ENCODE assay signal across 9 cellular contexts in the genomic region with DNA sequence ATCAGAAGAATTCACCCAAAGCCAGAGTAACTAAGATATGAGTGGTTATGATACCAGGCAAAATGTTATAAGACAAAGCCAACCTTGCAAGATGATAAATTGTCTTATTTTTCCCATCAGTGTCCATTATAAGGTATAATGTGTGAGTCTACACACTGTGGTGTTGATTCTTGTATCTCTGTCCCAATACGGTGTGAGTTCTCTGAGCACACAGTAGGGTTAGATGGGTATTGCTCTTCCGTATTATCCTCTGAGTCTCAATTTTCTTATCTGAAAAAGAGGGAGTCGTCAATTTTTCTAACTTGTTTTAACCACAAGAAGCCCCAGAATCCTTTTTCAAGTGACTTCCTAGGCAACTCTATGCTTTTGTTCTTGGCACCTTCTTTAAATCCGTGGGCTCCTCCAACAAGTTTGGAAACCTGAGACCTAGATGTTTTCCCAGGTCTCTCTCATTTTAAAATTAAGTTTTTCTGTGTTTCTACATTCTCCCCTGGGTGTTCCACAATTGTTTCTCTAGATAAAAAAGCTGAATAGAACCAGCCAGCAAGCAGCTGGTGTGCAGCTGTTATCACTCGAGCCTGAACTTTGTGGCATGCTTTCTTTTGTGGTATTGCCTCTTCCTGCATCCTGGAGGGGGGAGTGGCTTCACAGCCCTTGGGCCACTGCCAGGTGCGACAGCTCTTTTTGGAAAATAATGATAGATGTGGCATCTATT.
A peak's percentile ranks its signal among the peaks of the same experiment; 100 is the strongest.
DNase-seq lines count a peak whose midpoint lies in the region; ATAC-seq and TF ChIP-seq lines count a peak whose summit lies in the region.
"Had no signal": no experiment of that assay in that cellular context is flagged by ENCODE, and none has a peak within 500 bp of the region (broad histone marks: within the 10 kb centered on the region; RNA-seq: fewer than 3 reads in every experiment).

No MANE protein-coding gene starts in this region.

- no peak for TF ChIP-seq POLR2A in spleen (IDR thresholded peaks at IDR 0.05)

- H3K36me3 Mint-ChIP-seq in activated CD8-positive, alpha-beta T cell treated with anti-CD3 and anti-CD28 coated beads, Interleukin-2, amount 10 ng/mL, durations not matched to agents 7 days and 5 days (ENCODE audit: low read depth), result no peaks in the 10 kb centered on the region

- H3K4me1 Mint-ChIP-seq in activated CD8-positive, alpha-beta T cell treated with anti-CD3 and anti-CD28 coated beads, Interleukin-2, amount 10 ng/mL, durations not matched to agents 7 days and 5 days (ENCODE audit: low read depth), result peaks cover 14% of the 10 kb centered on the region

- ATAC-seq in GM18861 (IDR thresholded peaks at IDR 0.05; ENCODE audit: unreplicated experiment) (peak; percentile 92), HG02642 (IDR thresholded peaks at IDR 0.05; ENCODE audit: poor library complexity, unreplicated experiment) (peak; percentile 93)
- peak; percentile 80 for ATAC-seq in activated CD8-positive, alpha-beta T cell treated with anti-CD3 and anti-CD28 coated beads, Interleukin-2, amount 10 ng/mL, durations not matched to agents 7 days and 5 days

- WGBS in spleen, 5 donors, result 14 to 33% (median 21%) methylated on average over 6 of the region's 6 CpGs

- CTCF ChIA-PET in activated CD8-positive, alpha-beta T cell treated with anti-CD3 and anti-CD28 coated beads, Interleukin-2, amount 10 ng/mL, durations not matched to agents 7 days and 5 days (lab: Charles Lee), result interaction anchor here (0.7 to 2.9 kb wide), 3 partner anchors 28 to 251 kb away, joined by 3 to 21 read pairs (median 6); no protein-coding TSS in a partner anchor

- no peaks in the 10 kb centered on the region for H3K9me3 Mint-ChIP-seq in activated CD8-positive, alpha-beta T cell treated with anti-CD3 and anti-CD28 coated beads, Interleukin-2, amount 10 ng/mL, durations not matched to agents 7 days and 5 days (ENCODE audit: insufficient read depth)

- peak overlapping the region in 2 of 8 donors; percentile 12 to 17 for H3K27ac ChIP-seq in spleen
- H3K27ac ChIP-seq: neutrophil, VCaP had no signal

- H3K27me3 ChIP-seq in spleen (replicated peaks in 1 of 7), result no peaks in the 10 kb centered on the region
- H3K27me3 ChIP-seq: neutrophil had no signal

- POLR2A ChIA-PET in activated CD8-positive, alpha-beta T cell treated with anti-CD3 and anti-CD28 coated beads, Interleukin-2, amount 10 ng/mL, durations not matched to agents 7 days and 5 days (lab: Charles Lee), result no interaction called here

- DNase-seq in NCI-H1105 treated with DMSO at 0.1 percent for 48 hours (lab: John Stamatoyannopoulos, UW) (peak; percentile 89), iPS-NIHi11 (ENCODE audit: low spot score) (peak; percentile 19), spleen (no peak), D341Med (ENCODE audit: low spot score) (no peak)
- DNase-seq in activated CD8-positive, alpha-beta T cell treated with anti-CD3 and anti-CD28 coated beads, Interleukin-2, amount 10 ng/mL, durations not matched to agents 7 days and 5 days, result peak; percentile 33

- H3K9me3 ChIP-seq in spleen, result no peaks in the 10 kb centered on the region
- H3K9me3 ChIP-seq: neutrophil had no signal

- no peaks in the 10 kb centered on the region for H3K36me3 ChIP-seq in spleen

- H3K27me3 Mint-ChIP-seq in activated CD8-positive, alpha-beta T cell treated with anti-CD3 and anti-CD28 coated beads, Interleukin-2, amount 10 ng/mL, durations not matched to agents 7 days and 5 days (ENCODE audit: low read depth), result no peaks in the 10 kb centered on the region

- intact Hi-C loops in spleen (cut with DNase I; ENCODE audit: low total_unique reads), result no loop called here

- no peak overlapping the region for H3K4me3 Mint-ChIP-seq in activated CD8-positive, alpha-beta T cell treated with anti-CD3 and anti-CD28 coated beads, Interleukin-2, amount 10 ng/mL, durations not matched to agents 7 days and 5 days

- H3K4me1 ChIP-seq in spleen, result peaks cover 11 to 34% (median 13%) of the 10 kb centered on the region in 6 donors

- no peak for TF ChIP-seq CTCF in spleen (IDR thresholded peaks at IDR 0.05 in 8 of 11, conservative IDR thresholded peaks at IDR 0.05 in 3 of 11)

- H3K27ac Mint-ChIP-seq in activated CD8-positive, alpha-beta T cell treated with anti-CD3 and anti-CD28 coated beads, Interleukin-2, amount 10 ng/mL, durations not matched to agents 7 days and 5 days, result no peak overlapping the region

- H3K4me3 ChIP-seq in spleen, result peak overlapping the region in 1 of 8 donors; percentile 1

Comparison
In these comparisons a context has a peak if more than half of its experiments do, and no peak if none do; other contexts are left out.
1. DNase-seq: peak in NCI-H1105 treated with DMSO at 0.1 percent for 48 hours (single experiment), activated CD8-positive, alpha-beta T cell treated with anti-CD3 and anti-CD28 coated beads, Interleukin-2, amount 10 ng/mL, durations not matched to agents 7 days and 5 days (single experiment) and iPS-NIHi11 (single experiment); none in spleen (single experiment) and D341Med (single experiment).
2. Peak in every context shown above with its lines, with median percentiles within 50 percentile points of each other: ATAC-seq.